In the genomic region with DNA sequence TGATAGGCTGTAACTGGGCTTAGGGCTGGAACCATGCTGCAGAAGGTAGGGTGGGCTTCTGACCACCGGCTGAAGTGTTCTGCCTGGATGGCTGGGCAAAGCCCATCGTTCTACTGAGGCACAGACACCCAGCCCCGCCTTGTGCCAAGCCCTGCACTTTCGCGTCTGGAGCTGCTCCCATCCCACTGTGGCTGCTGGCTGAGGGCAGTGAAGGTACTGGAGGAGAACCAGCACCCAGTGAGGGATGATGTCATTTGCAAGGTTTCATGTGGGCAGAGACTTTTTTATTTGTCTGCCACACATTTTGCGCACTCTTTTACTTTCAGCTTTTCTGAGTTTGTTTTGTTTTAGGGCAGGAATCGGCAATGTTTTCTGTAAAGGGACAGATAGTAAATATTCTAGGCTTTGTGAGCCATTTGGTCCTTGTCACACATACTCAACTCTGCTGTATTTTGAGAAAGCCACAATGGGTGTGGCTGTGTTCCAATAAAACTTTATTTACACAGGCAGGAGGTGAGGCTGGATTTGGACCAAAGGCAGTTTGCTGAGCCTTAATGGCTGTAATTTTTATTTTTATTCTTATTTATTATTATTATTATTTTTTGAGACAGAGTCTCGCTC, we compare ENCODE assay signal across 2 cellular contexts.
TF ChIP-seq lines count a peak whose summit lies in the region.

No MANE protein-coding gene starts in this region.

TF ChIP-seq in HEK293, 187 proteins besides CTCF, POLR2A, EP300 and RAD21 (continued from another document):
- TF ChIP-seq, protein P1, sequence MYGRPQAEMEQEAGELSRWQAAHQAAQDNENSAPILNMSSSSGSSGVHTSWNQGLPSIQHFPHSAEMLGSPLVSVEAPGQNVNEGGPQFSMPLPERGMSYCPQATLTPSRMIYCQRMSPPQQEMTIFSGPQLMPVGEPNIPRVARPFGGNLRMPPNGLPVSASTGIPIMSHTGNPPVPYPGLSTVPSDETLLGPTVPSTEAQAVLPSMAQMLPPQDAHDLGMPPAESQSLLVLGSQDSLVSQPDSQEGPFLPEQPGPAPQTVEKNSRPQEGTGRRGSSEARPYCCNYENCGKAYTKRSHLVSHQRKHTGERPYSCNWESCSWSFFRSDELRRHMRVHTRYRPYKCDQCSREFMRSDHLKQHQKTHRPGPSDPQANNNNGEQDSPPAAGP (tag by site-specific recombination; IDR thresholded peaks at IDR 0.05): peak; percentile 76; the same call in 1 of the 2 replicates
TF ChIP-seq in HEK293: peak in this region for 4.

TF ChIP-seq in K562, 482 proteins besides CTCF, POLR2A, EP300 and RAD21 (continued from another document):
- TF ChIP-seq, protein P2, sequence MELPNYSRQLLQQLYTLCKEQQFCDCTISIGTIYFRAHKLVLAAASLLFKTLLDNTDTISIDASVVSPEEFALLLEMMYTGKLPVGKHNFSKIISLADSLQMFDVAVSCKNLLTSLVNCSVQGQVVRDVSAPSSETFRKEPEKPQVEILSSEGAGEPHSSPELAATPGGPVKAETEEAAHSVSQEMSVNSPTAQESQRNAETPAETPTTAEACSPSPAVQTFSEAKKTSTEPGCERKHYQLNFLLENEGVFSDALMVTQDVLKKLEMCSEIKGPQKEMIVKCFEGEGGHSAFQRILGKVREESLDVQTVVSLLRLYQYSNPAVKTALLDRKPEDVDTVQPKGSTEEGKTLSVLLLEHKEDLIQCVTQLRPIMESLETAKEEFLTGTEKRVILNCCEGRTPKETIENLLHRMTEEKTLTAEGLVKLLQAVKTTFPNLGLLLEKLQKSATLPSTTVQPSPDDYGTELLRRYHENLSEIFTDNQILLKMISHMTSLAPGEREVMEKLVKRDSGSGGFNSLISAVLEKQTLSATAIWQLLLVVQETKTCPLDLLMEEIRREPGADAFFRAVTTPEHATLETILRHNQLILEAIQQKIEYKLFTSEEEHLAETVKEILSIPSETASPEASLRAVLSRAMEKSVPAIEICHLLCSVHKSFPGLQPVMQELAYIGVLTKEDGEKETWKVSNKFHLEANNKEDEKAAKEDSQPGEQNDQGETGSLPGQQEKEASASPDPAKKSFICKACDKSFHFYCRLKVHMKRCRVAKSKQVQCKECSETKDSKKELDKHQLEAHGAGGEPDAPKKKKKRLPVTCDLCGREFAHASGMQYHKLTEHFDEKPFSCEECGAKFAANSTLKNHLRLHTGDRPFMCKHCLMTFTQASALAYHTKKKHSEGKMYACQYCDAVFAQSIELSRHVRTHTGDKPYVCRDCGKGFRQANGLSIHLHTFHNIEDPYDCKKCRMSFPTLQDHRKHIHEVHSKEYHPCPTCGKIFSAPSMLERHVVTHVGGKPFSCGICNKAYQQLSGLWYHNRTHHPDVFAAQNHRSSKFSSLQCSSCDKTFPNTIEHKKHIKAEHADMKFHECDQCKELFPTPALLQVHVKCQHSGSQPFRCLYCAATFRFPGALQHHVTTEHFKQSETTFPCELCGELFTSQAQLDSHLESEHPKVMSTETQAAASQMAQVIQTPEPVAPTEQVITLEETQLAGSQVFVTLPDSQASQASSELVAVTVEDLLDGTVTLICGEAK (IDR thresholded peaks at IDR 0.05): peak; percentile 89
- TF ChIP-seq, protein P2 (CRISPR knock-in tag; IDR thresholded peaks at IDR 0.05): peak; percentile 79
- TF ChIP-seq PRPF4 (IDR thresholded peaks at IDR 0.05; ENCODE audit: insufficient read depth, low read depth, low read length, poor library complexity, severe bottlenecking): no peak
- TF ChIP-seq, protein P3, sequence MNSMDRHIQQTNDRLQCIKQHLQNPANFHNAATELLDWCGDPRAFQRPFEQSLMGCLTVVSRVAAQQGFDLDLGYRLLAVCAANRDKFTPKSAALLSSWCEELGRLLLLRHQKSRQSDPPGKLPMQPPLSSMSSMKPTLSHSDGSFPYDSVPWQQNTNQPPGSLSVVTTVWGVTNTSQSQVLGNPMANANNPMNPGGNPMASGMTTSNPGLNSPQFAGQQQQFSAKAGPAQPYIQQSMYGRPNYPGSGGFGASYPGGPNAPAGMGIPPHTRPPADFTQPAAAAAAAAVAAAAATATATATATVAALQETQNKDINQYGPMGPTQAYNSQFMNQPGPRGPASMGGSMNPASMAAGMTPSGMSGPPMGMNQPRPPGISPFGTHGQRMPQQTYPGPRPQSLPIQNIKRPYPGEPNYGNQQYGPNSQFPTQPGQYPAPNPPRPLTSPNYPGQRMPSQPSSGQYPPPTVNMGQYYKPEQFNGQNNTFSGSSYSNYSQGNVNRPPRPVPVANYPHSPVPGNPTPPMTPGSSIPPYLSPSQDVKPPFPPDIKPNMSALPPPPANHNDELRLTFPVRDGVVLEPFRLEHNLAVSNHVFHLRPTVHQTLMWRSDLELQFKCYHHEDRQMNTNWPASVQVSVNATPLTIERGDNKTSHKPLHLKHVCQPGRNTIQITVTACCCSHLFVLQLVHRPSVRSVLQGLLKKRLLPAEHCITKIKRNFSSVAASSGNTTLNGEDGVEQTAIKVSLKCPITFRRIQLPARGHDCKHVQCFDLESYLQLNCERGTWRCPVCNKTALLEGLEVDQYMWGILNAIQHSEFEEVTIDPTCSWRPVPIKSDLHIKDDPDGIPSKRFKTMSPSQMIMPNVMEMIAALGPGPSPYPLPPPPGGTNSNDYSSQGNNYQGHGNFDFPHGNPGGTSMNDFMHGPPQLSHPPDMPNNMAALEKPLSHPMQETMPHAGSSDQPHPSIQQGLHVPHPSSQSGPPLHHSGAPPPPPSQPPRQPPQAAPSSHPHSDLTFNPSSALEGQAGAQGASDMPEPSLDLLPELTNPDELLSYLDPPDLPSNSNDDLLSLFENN (IDR thresholded peaks at IDR 0.05; ENCODE audit: low read depth in 2 of 2, low read length in 2 of 2): no peak
- no peak for TF ChIP-seq ZNF561 (CRISPR knock-in tag; conservative IDR thresholded peaks at IDR 0.05)
TF ChIP-seq in K562: peak in this region for 1.
